8 cellular contexts compared by ENCODE assay signal in genomic region chr17:39576187-39576586, GRCh38. TPM values are rescaled to one million over a fixed set of nuclear protein-coding genes. Genes with fewer than 3 reads are reported as not detected.
DNase-seq lines count a peak whose midpoint lies in the region; ATAC-seq and TF ChIP-seq lines count a peak whose summit lies in the region.

No MANE protein-coding gene starts in this region.

- no peaks in the 10 kb centered on the region for H3K27me3 ChIP-seq in body of pancreas
- no peaks in the 10 kb centered on the region for H3K27me3 ChIP-seq in parathyroid adenoma (ENCODE audit: control insufficient read depth, insufficient read depth, low read length)

- H3K4me1 ChIP-seq in body of pancreas (peaks cover 25% of the 10 kb centered on the region), parathyroid adenoma (peaks cover 5% of the 10 kb centered on the region)

- DNase-seq in NCI-H748 (lab: John Stamatoyannopoulos, UW; ENCODE audit: unreplicated experiment), result peak; percentile 43
- no peak for DNase-seq in NCI-H748 treated with DMSO at 0.1 percent for 48 hours (lab: John Stamatoyannopoulos, UW)
- DNase-seq in M059J (ENCODE audit: low read depth), result peak; percentile 22
- no peak for DNase-seq in body of pancreas
- no peak for DNase-seq in OCI-M2 (lab: John Stamatoyannopoulos, UW; ENCODE audit: unreplicated experiment)
- no peak for DNase-seq in HuH-7 (ENCODE audit: low spot score)
- no peak for DNase-seq in DMS79 (lab: John Stamatoyannopoulos, UW)

- H3K36me3 ChIP-seq in body of pancreas (replicated peaks in 1 of 2; ENCODE audit: insufficient read depth in 1 of 2, low read depth in 2 of 2) (no peaks in the 10 kb centered on the region), parathyroid adenoma (ENCODE audit: control insufficient read depth, insufficient read depth, low read length) (no peaks in the 10 kb centered on the region)

- H3K27ac ChIP-seq in body of pancreas (no peak overlapping the region), parathyroid adenoma (no peak overlapping the region)

- H3K4me2 ChIP-seq in parathyroid adenoma (ENCODE audit: low read length), result no peak overlapping the region

- TF ChIP-seq POLR2A in body of pancreas (IDR thresholded peaks at IDR 0.05), result no peak

- H3K79me2 ChIP-seq in parathyroid adenoma, result no peaks in the 10 kb centered on the region

- 29 to 47% methylated on average over 7 of the region's 7 CpGs for WGBS in body of pancreas, 2 donors

- H3K9me3 ChIP-seq in body of pancreas (no peaks in the 10 kb centered on the region), parathyroid adenoma (ENCODE audit: control insufficient read depth, low read length) (no peaks in the 10 kb centered on the region)

- ATAC-seq in body of pancreas, result no peak

- intact Hi-C loops in body of pancreas (cut with DNase I), result no loop called here

- H3K9ac ChIP-seq in parathyroid adenoma, result no peak overlapping the region

- TF ChIP-seq CTCF in body of pancreas (IDR thresholded peaks at IDR 0.05) (peak in 6 of 7 experiments; percentile 8 to 33 (median 15)), parathyroid adenoma (IDR thresholded peaks at IDR 0.05) (peak; percentile 46)

- H2AFZ ChIP-seq in parathyroid adenoma, result no peak overlapping the region

- H3K4me3 ChIP-seq in body of pancreas (no peak overlapping the region), parathyroid adenoma (ENCODE audit: low read depth, low read length) (no peak overlapping the region)

RNA-seq across cellular contexts. Expression of gene NEUROD2, which starts 31.5 kb away (rescaled TPM):
- total RNA-seq in M059J (2014; rRNA removed; shearing (Covaris generic)), result not detected in 2 replicates
- not detected for total RNA-seq in body of pancreas

RNA-seq across cellular contexts. Expression of gene PPP1R1B, which starts 50.6 kb away (rescaled TPM):
- total RNA-seq in M059J (2014; rRNA removed; shearing (Covaris generic)), result not detected in 2 replicates
- total RNA-seq in body of pancreas, result 10 to 100 TPM; 38.4 to 75.8 TPM

Comparison
In these comparisons a context has a peak if more than half of its experiments do, and no peak if none do; other contexts are left out.
1. DNase-seq: peak in NCI-H748 (single experiment) and M059J (single experiment); none in NCI-H748 treated with DMSO at 0.1 percent for 48 hours (single experiment), body of pancreas (0 of 4), OCI-M2 (single experiment), HuH-7 (single experiment) and DMS79 (single experiment).
2. RNA of gene PPP1R1B, which starts 50.6 kb away (total RNA-seq): 38.4 to 75.8 TPM in body of pancreas; not detected in M059J; every median in the first group is over 10 times any median in the second.